ENCODE assay signal across 8 cellular contexts in genomic region chr1:58874757-58875755, GRCh38.
DNase-seq lines count a peak whose midpoint lies in the region; ATAC-seq and TF ChIP-seq lines count a peak whose summit lies in the region.

No MANE protein-coding gene starts in this region.

- DNase-seq in Daoy (ENCODE audit: low read depth), result peak; percentile 55
- DNase-seq in NT2/D1 (ENCODE audit: low read depth, low spot score), result peak; percentile 90
- DNase-seq in fibroblast of the aortic adventitia (ENCODE audit: low read depth), result peak; percentile 82
- DNase-seq in central memory CD4-positive, alpha-beta T cell, result no peak
- no peak for DNase-seq in Karpas-422

- H2AFZ ChIP-seq in parathyroid adenoma (peak overlapping the region; percentile 36), Karpas-422 (ENCODE audit: low read length) (no peak overlapping the region)

- H3K4me1 ChIP-seq in NT2/D1 (ENCODE audit: insufficient read depth, insufficient read length) (peaks cover 7% of the 10 kb centered on the region), parathyroid adenoma (peaks cover 28% of the 10 kb centered on the region), Karpas-422 (ENCODE audit: low read length) (no peaks in the 10 kb centered on the region)

- H3K36me3 ChIP-seq in NT2/D1 (ENCODE audit: insufficient read depth, insufficient read length, low read length), result no peaks in the 10 kb centered on the region
- no peaks in the 10 kb centered on the region for H3K36me3 ChIP-seq in parathyroid adenoma (ENCODE audit: control insufficient read depth, insufficient read depth, low read length)
- H3K36me3 ChIP-seq in Karpas-422 (ENCODE audit: insufficient read depth, low read length), result no peaks in the 10 kb centered on the region

- H3K27ac ChIP-seq in parathyroid adenoma (peak overlapping the region; percentile 92), Karpas-422 (ENCODE audit: low read length) (no peak overlapping the region)

- no peaks in the 10 kb centered on the region for H3K9me2 ChIP-seq in Karpas-422 (replicated peaks; ENCODE audit: insufficient read depth, low read length)

- TF ChIP-seq CTCF in fibroblast of the aortic adventitia (IDR thresholded peaks at IDR 0.05; ENCODE audit: insufficient read depth, low read length), result no peak
- no peak for TF ChIP-seq CTCF in parathyroid adenoma (IDR thresholded peaks at IDR 0.05)

- H4K20me1 ChIP-seq in Karpas-422 (ENCODE audit: insufficient read depth, low read depth, low read length), result no peaks in the 10 kb centered on the region

- H3K4me2 ChIP-seq in parathyroid adenoma (ENCODE audit: low read length) (peak overlapping the region; percentile 21), Karpas-422 (ENCODE audit: low read depth, low read length, poor library complexity, severe bottlenecking) (no peak overlapping the region)

- no peaks in the 10 kb centered on the region for H3K79me2 ChIP-seq in parathyroid adenoma
- H3K79me2 ChIP-seq in Karpas-422 (ENCODE audit: low read length), result no peaks in the 10 kb centered on the region

- ATAC-seq in GM19395 (IDR thresholded peaks at IDR 0.05; ENCODE audit: unreplicated experiment) (no peak), HG02610 (IDR thresholded peaks at IDR 0.05; ENCODE audit: unreplicated experiment) (no peak)

- no peaks in the 10 kb centered on the region for H3K27me3 ChIP-seq in NT2/D1 (ENCODE audit: insufficient read depth, insufficient read length)
- no peaks in the 10 kb centered on the region for H3K27me3 ChIP-seq in parathyroid adenoma (ENCODE audit: control insufficient read depth, insufficient read depth, low read length)
- H3K27me3 ChIP-seq in Karpas-422 (ENCODE audit: low read length), result no peaks in the 10 kb centered on the region

- H3K4me3 ChIP-seq in NT2/D1 (ENCODE audit: insufficient read length, low read depth) (no peak overlapping the region), fibroblast of the aortic adventitia (ENCODE audit: low read depth, low read length) (no peak overlapping the region), parathyroid adenoma (ENCODE audit: low read depth, low read length) (no peak overlapping the region), Karpas-422 (ENCODE audit: low read length) (no peak overlapping the region)

- H3K9ac ChIP-seq in NT2/D1 (ENCODE audit: insufficient read length, low read depth) (peak overlapping the region; percentile 44), parathyroid adenoma (no peak overlapping the region), Karpas-422 (ENCODE audit: low read length) (no peak overlapping the region)

- H3K9me3 ChIP-seq in NT2/D1 (ENCODE audit: insufficient read depth, low read length) (no peaks in the 10 kb centered on the region), parathyroid adenoma (ENCODE audit: control insufficient read depth, low read length) (no peaks in the 10 kb centered on the region), Karpas-422 (ENCODE audit: low read length) (no peaks in the 10 kb centered on the region)

Comparison
In these comparisons a context has a peak if more than half of its experiments do, and no peak if none do; other contexts are left out.
1. DNase-seq: peak in Daoy (single experiment), NT2/D1 (single experiment) and fibroblast of the aortic adventitia (single experiment); none in central memory CD4-positive, alpha-beta T cell (single experiment) and Karpas-422 (single experiment).